Comparison of ENCODE assay signal across 9 cellular contexts in the genomic region with DNA sequence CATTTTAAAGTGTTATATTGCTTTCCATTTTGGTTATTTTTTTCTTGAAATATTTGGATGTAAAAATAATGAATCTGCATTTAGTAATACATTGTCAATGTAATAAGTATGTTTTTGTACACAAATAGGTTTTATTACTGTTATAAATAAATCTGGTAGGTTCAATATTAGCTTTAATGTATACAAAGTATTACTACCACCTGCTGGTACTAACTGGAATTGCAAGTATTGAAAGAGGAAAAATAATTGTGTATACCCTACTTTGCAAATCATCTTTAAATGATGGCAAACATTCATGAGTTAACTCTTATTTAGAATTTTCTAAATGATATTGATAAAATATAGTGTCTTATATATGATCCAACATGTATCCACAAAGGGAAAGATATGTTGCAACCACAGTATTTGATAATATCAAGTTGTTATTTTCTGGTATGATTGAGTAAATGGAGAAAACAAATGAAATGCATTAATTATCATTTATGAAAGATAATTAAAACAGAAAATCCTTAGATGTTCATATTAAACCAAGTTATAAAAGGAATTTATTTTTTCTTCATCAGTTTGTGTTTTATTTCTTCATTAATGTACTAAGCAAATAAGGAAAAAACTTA. TPM values are rescaled to one million over a fixed set of nuclear protein-coding genes. Genes with fewer than 3 reads are reported as not detected.
DNase-seq lines count a peak whose midpoint lies in the region; ATAC-seq and TF ChIP-seq lines count a peak whose summit lies in the region.
"Had no signal": no experiment of that assay in that cellular context is flagged by ENCODE, and none has a peak within 500 bp of the region (broad histone marks: within the 10 kb centered on the region; RNA-seq: fewer than 3 reads in every experiment).

No MANE protein-coding gene starts in this region.

- CTCF ChIA-PET in GM10248 (lab: Yijun Ruan, JAX), result interaction anchor here (1.2 kb wide), 1 partner anchor 15 kb away, joined by 3 read pairs; no protein-coding TSS in a partner anchor

- H3K27me3 Mint-ChIP-seq in brain (no peaks in the 10 kb centered on the region), nephron (ENCODE audit: low read depth) (no peaks in the 10 kb centered on the region)
- no peaks in the 10 kb centered on the region for H3K27me3 Mint-ChIP-seq in activated T-cell treated with anti-CD3 and anti-CD28 coated beads, Interleukin-2, amount 50 U/mL, for 24 hours
- H3K27me3 Mint-ChIP-seq: memory B cell had no signal

- H3K36me3 Mint-ChIP-seq in brain (no peaks in the 10 kb centered on the region), nephron (ENCODE audit: low read depth) (no peaks in the 10 kb centered on the region)
- no peaks in the 10 kb centered on the region for H3K36me3 Mint-ChIP-seq in activated T-cell treated with anti-CD3 and anti-CD28 coated beads, Interleukin-2, amount 50 U/mL, for 24 hours (ENCODE audit: low read depth)
- H3K36me3 Mint-ChIP-seq: memory B cell had no signal

- no peak for DNase-seq in GM10248 (ENCODE audit: extremely low spot score)
- DNase-seq in Kasumi-1 (lab: John Stamatoyannopoulos, UW), result peak; percentile 48 to 52
- no peak for DNase-seq in activated CD8-positive, alpha-beta memory T cell treated with anti-CD3 and anti-CD28 coated beads, Interleukin-2, amount 50 U/mL, for 4 hours
- DNase-seq in activated T-cell treated with anti-CD3 and anti-CD28 coated beads, Interleukin-2, amount 50 U/mL, for 24 hours, result no peak
- no peak for DNase-seq in NCI-H2196 (lab: John Stamatoyannopoulos, UW; ENCODE audit: unreplicated experiment)

- H3K9me3 Mint-ChIP-seq in brain (peaks cover 4 to 46% (median 7%) of the 10 kb centered on the region in 5 experiments), nephron (peaks cover 32% of the 10 kb centered on the region)
- no peaks in the 10 kb centered on the region for H3K9me3 Mint-ChIP-seq in activated T-cell treated with anti-CD3 and anti-CD28 coated beads, Interleukin-2, amount 50 U/mL, for 24 hours
- H3K9me3 Mint-ChIP-seq: memory B cell had no signal

- H3K27ac Mint-ChIP-seq in brain (no peak overlapping the region), nephron (no peak overlapping the region)
- H3K27ac Mint-ChIP-seq in activated T-cell treated with anti-CD3 and anti-CD28 coated beads, Interleukin-2, amount 50 U/mL, for 24 hours, result no peak overlapping the region
- H3K27ac Mint-ChIP-seq: memory B cell had no signal

- ATAC-seq in HG02970 (IDR thresholded peaks at IDR 0.05; ENCODE audit: low FRiP score, unreplicated experiment), result no peak

- POLR2A ChIA-PET in GM10248 (lab: Yijun Ruan, JAX), result no interaction called here

- peak; percentile 55 for TF ChIP-seq CTCF in GM10248 (IDR thresholded peaks at IDR 0.05; ENCODE audit: control extremely low read depth, extremely low read depth, low read depth, missing control alignments)
- peak; percentile 21 to 59 for TF ChIP-seq CTCF in brain (conservative IDR thresholded peaks at IDR 0.05)
- TF ChIP-seq CTCF in nephron (IDR thresholded peaks at IDR 0.05; ENCODE audit: unreplicated experiment in 3 of 3), result peak in 2 of 3 experiments; percentile 23 to 48

- H3K4me3 Mint-ChIP-seq in brain (no peak overlapping the region), nephron (no peak overlapping the region)
- no peak overlapping the region for H3K4me3 Mint-ChIP-seq in activated T-cell treated with anti-CD3 and anti-CD28 coated beads, Interleukin-2, amount 50 U/mL, for 24 hours
- H3K4me3 Mint-ChIP-seq: memory B cell had no signal

- no peaks in the 10 kb centered on the region for H3K4me1 Mint-ChIP-seq in brain
- no peaks in the 10 kb centered on the region for H3K4me1 Mint-ChIP-seq in nephron
- no peaks in the 10 kb centered on the region for H3K4me1 Mint-ChIP-seq in activated T-cell treated with anti-CD3 and anti-CD28 coated beads, Interleukin-2, amount 50 U/mL, for 24 hours (ENCODE audit: low read depth)
- H3K4me1 Mint-ChIP-seq: memory B cell had no signal

RNA-seq across cellular contexts. Expression of a gene that starts 3.2 kb away (rescaled TPM):
- polyA plus RNA-seq in brain (ENCODE audit: insufficient read depth, low read depth, low replicate concordance), result not detected

RNA-seq across cellular contexts. Expression of a gene that starts 42.3 kb away (rescaled TPM):
- polyA plus RNA-seq in brain (ENCODE audit: insufficient read depth, low read depth, low replicate concordance), result not detected

RNA-seq across cellular contexts. Expression of a gene that starts 52.6 kb away (rescaled TPM):
- not detected for polyA plus RNA-seq in brain (ENCODE audit: insufficient read depth, low read depth, low replicate concordance)

Comparison
In these comparisons a context has a peak if more than half of its experiments do, and no peak if none do; other contexts are left out.
1. DNase-seq: peak in Kasumi-1 (2 of 2); none in GM10248 (single experiment), activated CD8-positive, alpha-beta memory T cell treated with anti-CD3 and anti-CD28 coated beads, Interleukin-2, amount 50 U/mL, for 4 hours (single experiment), activated T-cell treated with anti-CD3 and anti-CD28 coated beads, Interleukin-2, amount 50 U/mL, for 24 hours (single experiment) and NCI-H2196 (single experiment).
2. Peak in every context shown above with its lines, with median percentiles within 50 percentile points of each other: CTCF ChIP-seq.